Comparison of ENCODE assay signal across 27 cellular contexts in genomic region chr5:31741496-31741895, GRCh38.
DNase-seq lines count a peak whose midpoint lies in the region; ATAC-seq and TF ChIP-seq lines count a peak whose summit lies in the region.
"Had no signal": no experiment of that assay in that cellular context is flagged by ENCODE, and none has a peak within 500 bp of the region (broad histone marks: within the 10 kb centered on the region; RNA-seq: fewer than 3 reads in every experiment).

No MANE protein-coding gene starts in this region.

- H3K23ac ChIP-seq in H9 (ENCODE audit: insufficient read length, low read depth, low read length): no peak overlapping the region

- DNase-seq in Ammon's horn (ENCODE audit: low spot score): peak; percentile 82
- peak in 8 of 10 donors; percentile 31 to 80 (median 68) for DNase-seq in dorsolateral prefrontal cortex
- DNase-seq in left lung: no peak
- no peak for DNase-seq in sciatic nerve (ENCODE audit: low spot score)
- DNase-seq in activated naive CD8-positive, alpha-beta T cell treated with anti-CD3 and anti-CD28 coated beads for 36 hours: no peak
- DNase-seq in HuH-7.5 (ENCODE audit: low spot score): no peak
- DNase-seq in H9: no peak
- DNase-seq in T-helper 17 cell: no peak
- DNase-seq: CD8-positive, alpha-beta T cell; effector memory CD4-positive, alpha-beta T cell; foreskin fibroblast; GDM1; islet precursor cell; NCI-H1105 treated with DMSO at 0.1 percent for 48 hours; NCI-H2029 treated with DMSO at 0.1 percent for 48 hours; NCI-H345; NCI-H774; right lobe of liver; stimulated activated CD4-positive, alpha-beta T cell treated with anti-CD3 and anti-CD28 coated beads, Interleukin-4, amount 100 ng/mL, for 4 hours; stimulated activated naive CD8-positive, alpha-beta T cell treated with anti-CD3 and anti-CD28 coated beads, Interleukin-15, Interleukin-2, amounts not matched to agents 100 U/mL and 50 U/mL, for 24 hours; trophoblast cell had no signal

- H2AFZ ChIP-seq in H9 (ENCODE audit: low read length): no peak overlapping the region

- no peaks in the 10 kb centered on the region for H3K36me3 ChIP-seq in left lung
- H3K36me3 ChIP-seq: right lobe of liver had no signal

- H3K79me2 ChIP-seq in H9 (ENCODE audit: insufficient read depth, low read length): no peaks in the 10 kb centered on the region

- H3T11ph ChIP-seq in H9 (ENCODE audit: low read length): no peak overlapping the region

- H2BK120ac ChIP-seq in H9 (ENCODE audit: low read depth, low read length, poor library complexity, severe bottlenecking): no peak overlapping the region

- peaks cover 2% of the 10 kb centered on the region for H3K9me3 Mint-ChIP-seq in activated naive CD8-positive, alpha-beta T cell treated with anti-CD3 and anti-CD28 coated beads for 36 hours
- peaks cover 11 to 18% of the 10 kb centered on the region in 2 experiments for H3K9me3 Mint-ChIP-seq in H9
- H3K9me3 Mint-ChIP-seq: activated naive CD4-positive, alpha-beta T cell treated with anti-CD3 and anti-CD28 coated beads, Interleukin-2, amount 50 U/mL, for 24 hours; CD8-positive, alpha-beta T cell; T-helper 2 cell treated with Interferon-gamma antibody and Interleukin-4, amounts not matched to agents 5 μg/mL and 100 μg/mL, for 36 hours had no signal

- no peaks in the 10 kb centered on the region for H3K36me3 Mint-ChIP-seq in activated naive CD8-positive, alpha-beta T cell treated with anti-CD3 and anti-CD28 coated beads for 36 hours
- H3K36me3 Mint-ChIP-seq in H9 (ENCODE audit: insufficient read depth in 1 of 3, low read depth in 3 of 3) (peaks cover 4 to 18% (median 6%) of the 10 kb centered on the region in 3 experiments; a peak in 6 of 7 replicates), T-helper 17 cell (ENCODE audit: low read depth) (no peaks in the 10 kb centered on the region)
- H3K36me3 Mint-ChIP-seq: activated naive CD4-positive, alpha-beta T cell treated with anti-CD3 and anti-CD28 coated beads, Interleukin-2, amount 50 U/mL, for 24 hours; CD8-positive, alpha-beta T cell had no signal

- H3K27me3 ChIP-seq in dorsolateral prefrontal cortex: no peaks in the 10 kb centered on the region
- no peaks in the 10 kb centered on the region for H3K27me3 ChIP-seq in left lung
- no peaks in the 10 kb centered on the region for H3K27me3 ChIP-seq in H9 (ENCODE audit: insufficient read depth, low read length)
- H3K27me3 ChIP-seq: right lobe of liver had no signal

- H3K4me1 ChIP-seq in left lung (no peaks in the 10 kb centered on the region), H9 (ENCODE audit: insufficient read depth, low read length) (no peaks in the 10 kb centered on the region)
- H3K4me1 ChIP-seq: right lobe of liver had no signal

- H3K4me3 ChIP-seq in dorsolateral prefrontal cortex (no peak overlapping the region), left lung (no peak overlapping the region)
- H3K4me3 ChIP-seq: K562, right lobe of liver had no signal

- no peaks in the 10 kb centered on the region for H3K79me1 ChIP-seq in H9 (ENCODE audit: insufficient read depth, low read depth, low read length, poor library complexity, severe bottlenecking)

- H2BK5ac ChIP-seq in H9 (ENCODE audit: insufficient read length, low read length): no peak overlapping the region

- H4K8ac ChIP-seq in H9 (replicated peaks; ENCODE audit: insufficient read length, low read depth, low read length): no peak overlapping the region

- no peak overlapping the region for H4K5ac ChIP-seq in H9 (ENCODE audit: insufficient read length, low read depth, low read length)

- H2BK20ac ChIP-seq in H9 (ENCODE audit: low read depth, low read length, poor library complexity, severe bottlenecking): no peak overlapping the region

- intact Hi-C loops in dorsolateral prefrontal cortex (cut with DNase I): no loop called here
- intact Hi-C loops in left lung (cut with DNase I): no loop called here
- intact Hi-C loops in sciatic nerve (cut with DNase I): no loop called here

- H3K4me1 Mint-ChIP-seq in activated naive CD8-positive, alpha-beta T cell treated with anti-CD3 and anti-CD28 coated beads for 36 hours: no peaks in the 10 kb centered on the region
- H3K4me1 Mint-ChIP-seq in H9: no peaks in the 10 kb centered on the region
- H3K4me1 Mint-ChIP-seq in T-helper 17 cell: no peaks in the 10 kb centered on the region
- H3K4me1 Mint-ChIP-seq: activated naive CD4-positive, alpha-beta T cell treated with anti-CD3 and anti-CD28 coated beads, Interleukin-2, amount 50 U/mL, for 24 hours; memory B cell had no signal

- H3K4ac ChIP-seq in H9 (ENCODE audit: low read depth, low read length): no peak overlapping the region

- H3K27ac ChIP-seq in dorsolateral prefrontal cortex: peak overlapping the region in 22 of 59 donors; percentile 1 to 72 (median 47)
- H3K27ac ChIP-seq in left lung: no peak overlapping the region
- H3K27ac ChIP-seq in H9 (ENCODE audit: insufficient read length, low read depth, low read length): no peak overlapping the region
- H3K27ac ChIP-seq: right lobe of liver, RWPE1, VCaP had no signal

- H3K23me2 ChIP-seq in H9 (ENCODE audit: insufficient read length, low read depth, low read length, poor library complexity, severe bottlenecking): no peaks in the 10 kb centered on the region

- peaks cover 7% of the 10 kb centered on the region for H3K27me3 Mint-ChIP-seq in activated naive CD8-positive, alpha-beta T cell treated with anti-CD3 and anti-CD28 coated beads for 36 hours
- H3K27me3 Mint-ChIP-seq in H9 (ENCODE audit: low read depth) (no peaks in the 10 kb centered on the region), T-helper 17 cell (no peaks in the 10 kb centered on the region)
- H3K27me3 Mint-ChIP-seq: activated naive CD4-positive, alpha-beta T cell treated with anti-CD3 and anti-CD28 coated beads, Interleukin-2, amount 50 U/mL, for 24 hours had no signal

- no peak overlapping the region for H3K4me3 Mint-ChIP-seq in activated naive CD8-positive, alpha-beta T cell treated with anti-CD3 and anti-CD28 coated beads for 36 hours
- H3K4me3 Mint-ChIP-seq in H9 (no peak overlapping the region), T-helper 17 cell (no peak overlapping the region)
- H3K4me3 Mint-ChIP-seq: activated naive CD4-positive, alpha-beta T cell treated with anti-CD3 and anti-CD28 coated beads, Interleukin-2, amount 50 U/mL, for 24 hours; CD8-positive, alpha-beta T cell; memory B cell; T-helper 2 cell treated with Interferon-gamma antibody and Interleukin-4, amounts not matched to agents 5 μg/mL and 100 μg/mL, for 36 hours had no signal

- ATAC-seq in left lung (peak; percentile 68), sciatic nerve (peak; percentile 78), T-helper 17 cell (no peak)
- ATAC-seq: CD8-positive, alpha-beta T cell; K562; right lobe of liver; stimulated activated naive CD8-positive, alpha-beta T cell treated with anti-CD3 and anti-CD28 coated beads, Interleukin-15, Interleukin-2, amounts not matched to agents 100 U/mL and 50 U/mL, for 24 hours had no signal

- H3K18ac ChIP-seq in H9 (ENCODE audit: insufficient read length, low read depth, low read length): no peak overlapping the region

- H3K9ac ChIP-seq in H9 (ENCODE audit: extremely low read depth, insufficient read length, low read length): no peak overlapping the region

- no peak overlapping the region for H2AK5ac ChIP-seq in H9 (ENCODE audit: insufficient read length, low read length)

- no peak overlapping the region for H3K4me2 ChIP-seq in H9 (ENCODE audit: insufficient read depth, insufficient read length, low read length)

- H3K14ac ChIP-seq in H9 (ENCODE audit: insufficient read depth, low read length): no peak overlapping the region

- H4K20me1 ChIP-seq in H9 (ENCODE audit: control insufficient read depth, insufficient read depth, insufficient read length): no peaks in the 10 kb centered on the region

- no peaks in the 10 kb centered on the region for H3K9me3 ChIP-seq in left lung
- H3K9me3 ChIP-seq in H9 (ENCODE audit: control insufficient read depth, low read depth, low read length): no peaks in the 10 kb centered on the region
- H3K9me3 ChIP-seq in T-helper 17 cell (ENCODE audit: control insufficient read depth, low read length, poor library complexity, severe bottlenecking): no peaks in the 10 kb centered on the region
- H3K9me3 ChIP-seq: right lobe of liver had no signal

- no peak overlapping the region for H3K27ac Mint-ChIP-seq in activated naive CD8-positive, alpha-beta T cell treated with anti-CD3 and anti-CD28 coated beads for 36 hours
- no peak overlapping the region; a peak in 1 of 7 replicates for H3K27ac Mint-ChIP-seq in H9
- no peak overlapping the region for H3K27ac Mint-ChIP-seq in T-helper 17 cell
- H3K27ac Mint-ChIP-seq: activated naive CD4-positive, alpha-beta T cell treated with anti-CD3 and anti-CD28 coated beads, Interleukin-2, amount 50 U/mL, for 24 hours; CD8-positive, alpha-beta T cell; memory B cell; T-helper 2 cell treated with Interferon-gamma antibody and Interleukin-4, amounts not matched to agents 5 μg/mL and 100 μg/mL, for 36 hours had no signal

- no peak overlapping the region for H4K91ac ChIP-seq in H9 (ENCODE audit: insufficient read length, low read depth, low read length)

- no peak overlapping the region for H3K56ac ChIP-seq in H9 (ENCODE audit: insufficient read length, low read depth, low read length)

- no peak overlapping the region for H2BK12ac ChIP-seq in H9 (ENCODE audit: insufficient read length, low read depth, low read length)

- no CpG with 5 or more reads among the region's 1 CpG for WGBS in H9 (ENCODE audit: extremely low coverage, insufficient read length, low lambda C conversion rate)

- no peak overlapping the region for H2BK15ac ChIP-seq in H9 (ENCODE audit: low read depth, low read length)

- TF ChIP-seq CTCF in dorsolateral prefrontal cortex (IDR thresholded peaks at IDR 0.05 in 54 of 56, conservative IDR thresholded peaks at IDR 0.05 in 2 of 56; ENCODE audit: low read depth in 1 of 56, partially characterized antibody in 56 of 56): no peak
- TF ChIP-seq CTCF in left lung (IDR thresholded peaks at IDR 0.05): no peak
- TF ChIP-seq CTCF in H9 (conservative IDR thresholded peaks at IDR 0.05): no peak

Comparison
In these comparisons a context has a peak if more than half of its experiments do, and no peak if none do; other contexts are left out.
1. DNase-seq: peak in Ammon's horn (single experiment) and dorsolateral prefrontal cortex (8 of 10); none in left lung (0 of 2), sciatic nerve (single experiment), activated naive CD8-positive, alpha-beta T cell treated with anti-CD3 and anti-CD28 coated beads for 36 hours (single experiment), HuH-7.5 (single experiment), H9 (single experiment) and T-helper 17 cell (0 of 3).